7 cellular contexts compared by ENCODE assay signal in genomic region chr12:111367661-111368221, GRCh38. TPM values are rescaled to one million over a fixed set of nuclear protein-coding genes. Genes with fewer than 3 reads are reported as not detected.
DNase-seq lines count a peak whose midpoint lies in the region; ATAC-seq and TF ChIP-seq lines count a peak whose summit lies in the region.

No MANE protein-coding gene starts in this region.

- peaks cover 6% of the 10 kb centered on the region; the same call in 1 of the 2 replicates for H3K9me1 ChIP-seq in IMR-90 (ENCODE audit: insufficient read depth, low read length)

- no peak for TF ChIP-seq POLR2A in IMR-90 (IDR thresholded peaks at IDR 0.05; ENCODE audit: low read depth, low read length)

- H3K9me3 ChIP-seq in IMR-90 (ENCODE audit: control insufficient read depth, insufficient read depth, low read length) = no peaks in the 10 kb centered on the region
- no peaks in the 10 kb centered on the region for H3K9me3 ChIP-seq in stomach smooth muscle (ENCODE audit: control insufficient read depth in 2 of 2, low read length in 2 of 2)

- WGBS in IMR-90 (ENCODE audit: extremely low coverage in 2 of 2, insufficient read length in 1 of 2), 2 experiments = no CpG with 5 or more reads among the region's 7 CpGs

- H3K4me3 ChIP-seq in IMR-90 (ENCODE audit: insufficient read depth, low read depth, low read length) (peak overlapping the region; percentile 95), kidney epithelial cell (ENCODE audit: low read depth, low read length) (peak overlapping the region; percentile 76), stomach smooth muscle (ENCODE audit: low read length in 2 of 2) (peak overlapping the region; percentile 90 to 91)

- H4K91ac ChIP-seq in IMR-90 (ENCODE audit: insufficient read depth, low read depth, low read length) = no peak overlapping the region

- H4K5ac ChIP-seq in IMR-90 (ENCODE audit: low read depth, low read length) = no peak overlapping the region

- H3K4me2 ChIP-seq in IMR-90 (ENCODE audit: low read depth, low read length) = peak overlapping the region; percentile 79

- TF ChIP-seq CTCF in IMR-90 (conservative IDR thresholded peaks at IDR 0.05; ENCODE audit: low read depth, low read length) (no peak), kidney epithelial cell (IDR thresholded peaks at IDR 0.05; ENCODE audit: insufficient read depth, low read length, poor library complexity, severe bottlenecking) (no peak), omental fat pad (IDR thresholded peaks at IDR 0.05) (no peak)

- no peak overlapping the region for H3K9ac ChIP-seq in IMR-90 (ENCODE audit: low read depth, low read length)
- peak overlapping the region; percentile 79 to 81 for H3K9ac ChIP-seq in stomach smooth muscle (ENCODE audit: low read length in 2 of 2)

- no peak overlapping the region for H2BK15ac ChIP-seq in IMR-90 (ENCODE audit: low read depth, low read length)

- no TSS peak for BruUV-seq in IMR-90 (replicated peaks; lab: Mats Ljungman, UMichigan)

- H4K20me1 ChIP-seq in IMR-90 (ENCODE audit: insufficient read depth, low read length) = no peaks in the 10 kb centered on the region

- no peak overlapping the region for H3K23ac ChIP-seq in IMR-90 (ENCODE audit: low read depth, low read length)

- no peak overlapping the region for H3K18ac ChIP-seq in IMR-90 (ENCODE audit: low read depth, low read length)

- CTCF ChIA-PET in IMR-90 (lab: Yijun Ruan, JAX) = interaction anchor here (1.1 kb wide), 1 partner anchor 83 kb away, joined by 3 read pairs; no protein-coding TSS in a partner anchor

- no peak overlapping the region for H3K4ac ChIP-seq in IMR-90 (ENCODE audit: low read depth, low read length)

- H4K8ac ChIP-seq in IMR-90 (ENCODE audit: low read depth in 2 of 2, low read length in 2 of 2) = no peak overlapping the region

- H2BK20ac ChIP-seq in IMR-90 (ENCODE audit: low read depth, low read length) = no peak overlapping the region

- no peak overlapping the region for H2BK5ac ChIP-seq in IMR-90 (ENCODE audit: low read depth, low read length, poor library complexity, severe bottlenecking)

- POLR2A ChIA-PET in IMR-90 (lab: Charles Lee; ENCODE audit: unreplicated experiment) = no interaction called here

- no peak overlapping the region for H3K14ac ChIP-seq in IMR-90 (replicated peaks; ENCODE audit: low read depth, low read length)

- dilution Hi-C loops in IMR-90 (cut with HindIII; ENCODE audit: low sequenced_read_pairs, unreplicated experiment) = no loop called here

- no peak for ATAC-seq in IMR-90 (ENCODE audit: low read depth)
- no peak for ATAC-seq in omental fat pad (ENCODE audit: low FRiP score)

- DNase-seq in IMR-90 = peak; percentile 15
- peak; percentile 65 for DNase-seq in amniotic epithelial cell (ENCODE audit: low read depth)
- DNase-seq in kidney epithelial cell (ENCODE audit: low read depth) = no peak
- DNase-seq in AG08395 (ENCODE audit: low spot score) = no peak
- no peak for DNase-seq in omental fat pad (ENCODE audit: low spot score)
- DNase-seq in superior temporal gyrus (ENCODE audit: extremely low spot score) = no peak

- no peak overlapping the region for H2AK5ac ChIP-seq in IMR-90 (ENCODE audit: low read depth, low read length)

- H2AFZ ChIP-seq in IMR-90 (replicated peaks; ENCODE audit: low read length, poor library complexity) = peak overlapping the region; percentile 99

- H3K56ac ChIP-seq in IMR-90 (ENCODE audit: extremely low read depth, insufficient read depth, low read length) = no peak overlapping the region

- H3K27me3 ChIP-seq in IMR-90 (ENCODE audit: control insufficient read depth, insufficient read depth, low read length) (no peaks in the 10 kb centered on the region), kidney epithelial cell (ENCODE audit: control insufficient read depth, insufficient read depth, low read length) (no peaks in the 10 kb centered on the region), stomach smooth muscle (ENCODE audit: control insufficient read depth in 1 of 2, insufficient read depth in 2 of 2, low read length in 2 of 2) (no peaks in the 10 kb centered on the region)

- intact Hi-C loops in IMR-90 (cut with micrococcal nuclease) = no loop called here

- TF ChIP-seq RAD21 in IMR-90 (IDR thresholded peaks at IDR 0.05; ENCODE audit: low read length) = no peak

- H2BK120ac ChIP-seq in IMR-90 (ENCODE audit: low read depth, low read length) = no peak overlapping the region

- H3K79me1 ChIP-seq in IMR-90 (ENCODE audit: low read depth in 1 of 2, low read length in 2 of 2) = peaks cover 11 to 36% of the 10 kb centered on the region in 2 experiments; a peak in 3 of 4 replicates

- in situ Hi-C loops in IMR-90 (cut with MboI; ENCODE audit: low sequenced_read_pairs) = no loop called here

- H3K36me3 ChIP-seq in IMR-90 (ENCODE audit: control insufficient read depth, insufficient read depth, low read length) (peaks cover 10% of the 10 kb centered on the region), kidney epithelial cell (ENCODE audit: control insufficient read depth, insufficient read depth, low read length) (no peaks in the 10 kb centered on the region), stomach smooth muscle (ENCODE audit: control insufficient read depth in 2 of 2, insufficient read depth in 2 of 2, low read length in 2 of 2) (peaks cover 7 to 10% of the 10 kb centered on the region in 2 donors)

- H3K4me1 ChIP-seq in IMR-90 (ENCODE audit: control insufficient read depth, insufficient read depth, low read length) = peaks cover 4% of the 10 kb centered on the region
- H3K4me1 ChIP-seq in stomach smooth muscle (ENCODE audit: control insufficient read depth, insufficient read depth, low read length) = peaks cover 28% of the 10 kb centered on the region

- H3K27ac ChIP-seq in IMR-90 (ENCODE audit: insufficient read depth, low read length) (no peak overlapping the region), stomach smooth muscle (ENCODE audit: low read length) (no peak overlapping the region)

- H2AK9ac ChIP-seq in IMR-90 (replicated peaks; ENCODE audit: low read depth, low read length, poor library complexity) = no peak overlapping the region

TF ChIP-seq in IMR-90, 13 proteins besides CTCF, POLR2A, EP300 and RAD21:
- TF ChIP-seq SMC3 (IDR thresholded peaks at IDR 0.05; ENCODE audit: low read depth, low read length) = no peak
- TF ChIP-seq FOS (IDR thresholded peaks at IDR 0.05; ENCODE audit: low read depth, low read length) = no peak
- no peak for TF ChIP-seq MAFK (IDR thresholded peaks at IDR 0.05; ENCODE audit: low read depth, low read length)
- no peak for TF ChIP-seq ELK1 (IDR thresholded peaks at IDR 0.05; ENCODE audit: borderline replicate concordance, low read depth, low read length)
- no peak for TF ChIP-seq MAZ (IDR thresholded peaks at IDR 0.05; ENCODE audit: borderline replicate concordance, low read depth, low read length)
- TF ChIP-seq MXI1 (IDR thresholded peaks at IDR 0.05; ENCODE audit: borderline replicate concordance, low read depth, low read length) = no peak
- no peak for TF ChIP-seq RFX5 (IDR thresholded peaks at IDR 0.05; ENCODE audit: low read depth, low read length)
- no peak for TF ChIP-seq USF2 (IDR thresholded peaks at IDR 0.05; ENCODE audit: low read depth, low read length)
- no peak for TF ChIP-seq RCOR1 (IDR thresholded peaks at IDR 0.05; ENCODE audit: insufficient replicate concordance, low read length)
- no peak for TF ChIP-seq CEBPB (IDR thresholded peaks at IDR 0.05; ENCODE audit: low read depth, low read length)
- no peak for TF ChIP-seq NFE2L2 (IDR thresholded peaks at IDR 0.05; ENCODE audit: low read depth, low read length)
- no peak for TF ChIP-seq BHLHE40 (IDR thresholded peaks at IDR 0.05; ENCODE audit: low read depth, low read length)

RNA-seq across cellular contexts. Expression of gene PHETA1, which starts 1.2 kb away (rescaled TPM):
- 3.1 and 3.2 TPM in 2 replicates for total RNA-seq in IMR-90 (2012; rRNA removed)
- polyA plus RNA-seq in IMR-90 (2012; rRNA removed) = 6.6 and 7.1 TPM in 2 replicates
- 8.6 and 15.3 TPM in 2 replicates for polyA plus RNA-seq in IMR-90 (2012; cell fraction: cytosol; rRNA removed)
- 8.3 and 19.7 TPM in 2 replicates for polyA plus RNA-seq in IMR-90 (2012; cell fraction: nucleus; rRNA removed; ENCODE audit: low replicate concordance)
- 14.7 and 16.0 TPM in 2 replicates for total RNA-seq in kidney epithelial cell
- total RNA-seq in omental fat pad = 10 to 100 TPM in 1 of 4 donors, 1 to 10 TPM in 3; 5.5 to 14.6 (median 8.9) TPM

RNA-seq across cellular contexts. Expression of gene SH2B3, which starts 38.0 kb away (rescaled TPM):
- total RNA-seq in IMR-90 (2012; rRNA removed) = 9.2 and 9.3 TPM in 2 replicates
- polyA plus RNA-seq in IMR-90 (2012; rRNA removed) = 20.2 and 20.9 TPM in 2 replicates
- 10.1 and 19.4 TPM in 2 replicates for polyA plus RNA-seq in IMR-90 (2012; cell fraction: cytosol; rRNA removed)
- 21.8 and 24.3 TPM in 2 replicates for polyA plus RNA-seq in IMR-90 (2012; cell fraction: nucleus; rRNA removed; ENCODE audit: low replicate concordance)
- total RNA-seq in kidney epithelial cell = 30.5 and 32.3 TPM in 2 replicates
- 10 to 100 TPM; 30.4 to 64.6 (median 48.3) TPM for total RNA-seq in omental fat pad

Comparison
In these comparisons a context has a peak if more than half of its experiments do, and no peak if none do; other contexts are left out.
1. DNase-seq: peak in IMR-90 (single experiment) and amniotic epithelial cell (single experiment); none in kidney epithelial cell (single experiment), AG08395 (single experiment), omental fat pad (single experiment) and superior temporal gyrus (single experiment).
2. Peak in every context shown above with its lines, with median percentiles within 50 percentile points of each other: H3K4me3 ChIP-seq.